14 cellular contexts compared by ENCODE assay signal in genomic region chr2:207255565-207255964, GRCh38.
DNase-seq lines count a peak whose midpoint lies in the region; ATAC-seq, FAIRE-seq and TF ChIP-seq lines count a peak whose summit lies in the region.
"Had no signal": no experiment of that assay in that cellular context is flagged by ENCODE, and none has a peak within 500 bp of the region (broad histone marks: within the 10 kb centered on the region; RNA-seq: fewer than 3 reads in every experiment).

No MANE protein-coding gene starts in this region.

- no peak for FAIRE-seq in frontal cortex (lab: Jason Lieb, UNC)
- FAIRE-seq: HTR-8/SVneo had no signal

- H3K9me2 ChIP-seq in GM23338 (ENCODE audit: insufficient read depth), result peaks cover 3% of the 10 kb centered on the region; the same call in 1 of the 2 replicates

- peaks cover 17% of the 10 kb centered on the region for H3K4me1 ChIP-seq in GM23338 (ENCODE audit: insufficient read depth)
- peaks cover 100% of the 10 kb centered on the region for H3K4me1 ChIP-seq in skeletal muscle satellite cell (ENCODE audit: control insufficient read depth, insufficient read depth, low read length)
- peaks cover 9% of the 10 kb centered on the region for H3K4me1 ChIP-seq in ovary (ENCODE audit: insufficient read depth)

- H3K27me3 ChIP-seq in GM23338 (ENCODE audit: insufficient read depth), result no peaks in the 10 kb centered on the region
- no peaks in the 10 kb centered on the region for H3K27me3 ChIP-seq in skeletal muscle satellite cell (ENCODE audit: control insufficient read depth, insufficient read depth, low read length)
- no peaks in the 10 kb centered on the region for H3K27me3 ChIP-seq in ovary

- H3K4me3 Mint-ChIP-seq in GM23338, result no peak overlapping the region
- no peak overlapping the region for H3K4me3 Mint-ChIP-seq in activated T-helper 17 cell treated with anti-CD3 and anti-CD28 coated beads, Interleukin-2, amount 50 U/mL, for 72 hours
- H3K4me3 Mint-ChIP-seq: CD8-positive, alpha-beta memory T cell; mesothelial cell of epicardium; stimulated activated naive CD8-positive, alpha-beta T cell treated with anti-CD3 and anti-CD28 coated beads, Interleukin-15, amount 100 ng/mL, for 72 hours had no signal

- H3K36me3 ChIP-seq in GM23338 (ENCODE audit: insufficient read depth), result no peaks in the 10 kb centered on the region
- no peaks in the 10 kb centered on the region for H3K36me3 ChIP-seq in skeletal muscle satellite cell (ENCODE audit: insufficient read depth, low read length)
- H3K36me3 ChIP-seq in ovary, result no peaks in the 10 kb centered on the region

- H3K79me2 ChIP-seq in GM23338 (replicated peaks; ENCODE audit: insufficient read depth), result no peaks in the 10 kb centered on the region

- no peaks in the 10 kb centered on the region for H4K20me1 ChIP-seq in GM23338 (replicated peaks; ENCODE audit: insufficient read depth)

- 86 to 91% (median 88%) methylated on average over 10 of the region's 10 CpGs for WGBS in ovary, 3 donors

- H3K27me3 Mint-ChIP-seq in GM23338 (ENCODE audit: insufficient read depth, low read depth, poor library complexity), result peaks cover 4% of the 10 kb centered on the region
- H3K27me3 Mint-ChIP-seq in activated T-helper 17 cell treated with anti-CD3 and anti-CD28 coated beads, Interleukin-2, amount 50 U/mL, for 72 hours, result no peaks in the 10 kb centered on the region

- H3K4me2 ChIP-seq in GM23338, result no peak overlapping the region
- H3K4me2 ChIP-seq in skeletal muscle satellite cell (ENCODE audit: low read length), result peak overlapping the region; percentile 75

- peak overlapping the region; percentile 85; the same call in 1 of the 2 replicates for H2AFZ ChIP-seq in GM23338

- no peaks in the 10 kb centered on the region for H3K9me3 ChIP-seq in skeletal muscle satellite cell (replicated peaks; ENCODE audit: low read length)
- no peaks in the 10 kb centered on the region for H3K9me3 ChIP-seq in ovary

- DNase-seq in GM23338 (ENCODE audit: low spot score), result no peak
- DNase-seq in inferior parietal cortex (ENCODE audit: extremely low spot score), result peak; percentile 14
- no peak for DNase-seq in ovary
- DNase-seq in AG08396 (ENCODE audit: low spot score), result no peak
- no peak for DNase-seq in frontal cortex (ENCODE audit: low spot score in 2 of 2)
- no peak for DNase-seq in occipital lobe (lab: John Stamatoyannopoulos, UW)
- DNase-seq: activated CD4-positive, CD25-positive, alpha-beta regulatory T cell; CD8-positive, alpha-beta memory T cell; stimulated activated CD4-positive, alpha-beta T cell treated with anti-CD3 and anti-CD28 coated beads, Interleukin-4, amount 100 ng/mL, for 4 hours; stimulated activated naive CD8-positive, alpha-beta T cell treated with anti-CD3 and anti-CD28 coated beads, Interleukin-15, amount 100 ng/mL, for 72 hours had no signal

- no peak for ATAC-seq in GM23338
- no peak for ATAC-seq in activated T-helper 17 cell treated with anti-CD3 and anti-CD28 coated beads, Interleukin-2, amount 50 U/mL, for 72 hours (replicated peaks)
- ATAC-seq: stimulated activated naive CD8-positive, alpha-beta T cell treated with anti-CD3 and anti-CD28 coated beads, Interleukin-15, amount 100 ng/mL, for 72 hours had no signal

- TF ChIP-seq POLR2A in ovary (IDR thresholded peaks at IDR 0.05), result no peak

- no peak for TF ChIP-seq EP300 in ovary (IDR thresholded peaks at IDR 0.05)

- H3K27ac ChIP-seq in GM23338 (ENCODE audit: low read depth) (no peak overlapping the region), ovary (no peak overlapping the region)

- H3K4me3 ChIP-seq in GM23338 (no peak overlapping the region), skeletal muscle satellite cell (ENCODE audit: low read length) (peak overlapping the region; percentile 43), ovary (no peak overlapping the region)

- H3K27ac Mint-ChIP-seq in GM23338, result no peak overlapping the region
- H3K27ac Mint-ChIP-seq in activated T-helper 17 cell treated with anti-CD3 and anti-CD28 coated beads, Interleukin-2, amount 50 U/mL, for 72 hours, result peak overlapping the region; percentile 42
- H3K27ac Mint-ChIP-seq: CD8-positive, alpha-beta memory T cell; mesothelial cell of epicardium had no signal

- H3K4me1 Mint-ChIP-seq in GM23338, result peaks cover 32% of the 10 kb centered on the region
- peaks cover 9% of the 10 kb centered on the region for H3K4me1 Mint-ChIP-seq in activated T-helper 17 cell treated with anti-CD3 and anti-CD28 coated beads, Interleukin-2, amount 50 U/mL, for 72 hours
- H3K4me1 Mint-ChIP-seq: CD8-positive, alpha-beta memory T cell had no signal

- intact Hi-C loops in ovary (cut with DNase I), result loop anchor here in 1 of 4 donors (5.0 kb wide), 1 partner anchor 88 kb away; the partner anchor contains the start of gene KLF7

- TF ChIP-seq CTCF in GM23338 (conservative IDR thresholded peaks at IDR 0.05; ENCODE audit: low read depth in 2 of 2) (no peak), ovary (IDR thresholded peaks at IDR 0.05) (no peak)

- H3F3A ChIP-seq in GM23338 (replicated peaks; ENCODE audit: low read depth), result no peaks in the 10 kb centered on the region

- H3K9me3 Mint-ChIP-seq in GM23338, result no peaks in the 10 kb centered on the region
- H3K9me3 Mint-ChIP-seq in activated T-helper 17 cell treated with anti-CD3 and anti-CD28 coated beads, Interleukin-2, amount 50 U/mL, for 72 hours, result no peaks in the 10 kb centered on the region
- H3K9me3 Mint-ChIP-seq: CD8-positive, alpha-beta memory T cell; mesothelial cell of epicardium; stimulated activated naive CD8-positive, alpha-beta T cell treated with anti-CD3 and anti-CD28 coated beads, Interleukin-15, amount 100 ng/mL, for 72 hours had no signal

- peak overlapping the region; percentile 84 for H3K9ac ChIP-seq in skeletal muscle satellite cell (ENCODE audit: low read depth, low read length)

- H3K36me3 Mint-ChIP-seq in GM23338 (ENCODE audit: low read depth), result no peaks in the 10 kb centered on the region
- no peaks in the 10 kb centered on the region for H3K36me3 Mint-ChIP-seq in activated T-helper 17 cell treated with anti-CD3 and anti-CD28 coated beads, Interleukin-2, amount 50 U/mL, for 72 hours (ENCODE audit: low read depth)
- H3K36me3 Mint-ChIP-seq: CD8-positive, alpha-beta memory T cell; mesothelial cell of epicardium had no signal

TF ChIP-seq in GM23338, 12 proteins besides CTCF, POLR2A, EP300 and RAD21 (continues in another document):
- TF ChIP-seq ZNF114 (CRISPR knock-in tag; IDR thresholded peaks at IDR 0.05) (no peak), ZNF462 (CRISPR knock-in tag; IDR thresholded peaks at IDR 0.05) (no peak), EZH2 (IDR thresholded peaks at IDR 0.05; ENCODE audit: low read depth, unreplicated experiment) (no peak), ZNF331 (CRISPR knock-in tag; IDR thresholded peaks at IDR 0.05; ENCODE audit: low read depth) (no peak), POLR2AphosphoS5 (IDR thresholded peaks at IDR 0.05; ENCODE audit: low read depth) (no peak)
